ENCODE assay signal across 19 cellular contexts in the genomic region with DNA sequence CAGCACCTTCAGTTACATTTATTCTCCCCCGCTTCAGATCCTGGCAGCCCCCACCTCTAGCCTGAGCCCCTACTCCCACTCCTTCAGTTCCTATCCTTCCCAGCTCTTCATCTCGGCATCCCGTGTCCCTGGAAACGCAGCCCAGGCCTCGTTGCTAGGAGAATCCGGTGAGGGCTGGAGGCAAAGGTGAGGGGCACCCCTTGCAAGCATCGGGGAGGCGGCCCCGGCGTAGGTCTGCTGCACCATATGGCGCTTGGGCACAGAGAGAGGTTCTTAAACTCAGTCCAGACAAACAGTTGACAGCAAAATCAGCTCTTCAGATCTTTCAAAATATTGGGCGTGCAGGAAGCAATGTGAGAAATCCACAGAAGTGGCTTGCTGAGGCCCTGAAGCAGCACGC. TPM values are rescaled to one million over a fixed set of nuclear protein-coding genes. Genes with fewer than 3 reads are reported as not detected.
DNase-seq lines count a peak whose midpoint lies in the region; ATAC-seq and TF ChIP-seq lines count a peak whose summit lies in the region.
"Had no signal": no experiment of that assay in that cellular context is flagged by ENCODE, and none has a peak within 500 bp of the region (broad histone marks: within the 10 kb centered on the region; RNA-seq: fewer than 3 reads in every experiment).

No MANE protein-coding gene starts in this region.

- H4K91ac ChIP-seq in H9 (ENCODE audit: insufficient read length, low read depth, low read length) (no peak overlapping the region), neuronal stem cell (ENCODE audit: low read depth, low read length, poor library complexity) (no peak overlapping the region)

- H2AK5ac ChIP-seq in H9 (ENCODE audit: insufficient read length, low read length): no peak overlapping the region
- peak overlapping the region; percentile 77 for H2AK5ac ChIP-seq in neuronal stem cell (ENCODE audit: low read depth, low read length)

- H3K23ac ChIP-seq in H9 (ENCODE audit: insufficient read length, low read depth, low read length) (no peak overlapping the region), neuronal stem cell (ENCODE audit: low read depth, low read length, poor library complexity) (no peak overlapping the region)

- 0 out of 2 replicates have a peak overlapping the region, but pooled peaks have one; percentile 16 for H3K14ac ChIP-seq in H9 (ENCODE audit: insufficient read depth, low read length)
- no peak overlapping the region for H3K14ac ChIP-seq in neuronal stem cell (ENCODE audit: low read length)

- H3T11ph ChIP-seq in H9 (ENCODE audit: low read length): no peak overlapping the region

- no peaks in the 10 kb centered on the region; a peak in 1 of 22 replicates for H3K36me3 ChIP-seq in BLaER1 treated with 17β-estradiol and CSF1 and Interleukin-3, amounts not matched to agents 10 nM and 100 nM
- no peaks in the 10 kb centered on the region for H3K36me3 ChIP-seq in neuronal stem cell (replicated peaks in 1 of 2; ENCODE audit: control insufficient read depth in 2 of 2, insufficient read depth in 2 of 2, low read length in 2 of 2)
- H3K36me3 ChIP-seq: HAP-1 had no signal

- H3K27me3 Mint-ChIP-seq in H9 (ENCODE audit: low read depth): peaks cover 10% of the 10 kb centered on the region

- H3K27ac Mint-ChIP-seq in H9: peak overlapping the region in 1 of 3 experiments; percentile 15; a peak in 1 of 7 replicates

- H2BK120ac ChIP-seq in H9 (ENCODE audit: low read depth, low read length, poor library complexity, severe bottlenecking) (no peak overlapping the region), neuronal stem cell (ENCODE audit: low read depth, low read length) (no peak overlapping the region)

- H3K79me1 ChIP-seq in H9 (ENCODE audit: insufficient read depth, low read depth, low read length, poor library complexity, severe bottlenecking) (no peaks in the 10 kb centered on the region), neuronal stem cell (ENCODE audit: low read depth, low read length) (no peaks in the 10 kb centered on the region)

- no peak overlapping the region for H3K56ac ChIP-seq in H9 (ENCODE audit: insufficient read length, low read depth, low read length)

- no peak overlapping the region for H4K8ac ChIP-seq in H9 (replicated peaks; ENCODE audit: insufficient read length, low read depth, low read length)
- peak overlapping the region; percentile 84 for H4K8ac ChIP-seq in neuronal stem cell (ENCODE audit: low read depth, low read length)

- no peak overlapping the region for H3K9ac ChIP-seq in BLaER1 treated with 17β-estradiol and CSF1 and Interleukin-3, amounts not matched to agents 10 nM and 100 nM
- H3K9ac ChIP-seq in H9 (ENCODE audit: extremely low read depth, insufficient read length, low read length): no peak overlapping the region
- H3K9ac ChIP-seq in neuronal stem cell (ENCODE audit: low read depth, low read length, poor library complexity): no peak overlapping the region
- H3K9ac ChIP-seq: KMS-11 had no signal

- no peak overlapping the region for H3K4me3 ChIP-seq in BLaER1 treated with 17β-estradiol and CSF1 and Interleukin-3, amounts not matched to agents 10 nM and 100 nM
- no peak overlapping the region for H3K4me3 ChIP-seq in neuronal stem cell (ENCODE audit: low read length in 2 of 2)
- H3K4me3 ChIP-seq: HAP-1 had no signal

- H3K18ac ChIP-seq in H9 (ENCODE audit: insufficient read length, low read depth, low read length) (no peak overlapping the region), neuronal stem cell (ENCODE audit: low read length) (peak overlapping the region; percentile 71)

- H3K9me3 ChIP-seq in BLaER1 treated with 17β-estradiol and CSF1 and Interleukin-3, amounts not matched to agents 10 nM and 100 nM (replicated peaks in 1 of 11): peaks cover 21 to 36% (median 24%) of the 10 kb centered on the region in 11 experiments
- H3K9me3 ChIP-seq in H9 (ENCODE audit: control insufficient read depth, low read depth, low read length) (no peaks in the 10 kb centered on the region), neuronal stem cell (replicated peaks in 1 of 2; ENCODE audit: control insufficient read depth in 2 of 2, insufficient read depth in 1 of 2, low read depth in 1 of 2, low read length in 2 of 2) (peaks cover 0 to 3% of the 10 kb centered on the region in 2 donors)
- H3K9me3 ChIP-seq: HAP-1 had no signal

- H2BK20ac ChIP-seq in H9 (ENCODE audit: low read depth, low read length, poor library complexity, severe bottlenecking): no peak overlapping the region

- peaks cover 0 to 24% (median 9%) of the 10 kb centered on the region in 11 experiments; a peak in 18 of 22 replicates for H4K20me1 ChIP-seq in BLaER1 treated with 17β-estradiol and CSF1 and Interleukin-3, amounts not matched to agents 10 nM and 100 nM
- H4K20me1 ChIP-seq in H9 (ENCODE audit: control insufficient read depth, insufficient read depth, insufficient read length): no peaks in the 10 kb centered on the region

- H3K79me2 ChIP-seq in H9 (ENCODE audit: insufficient read depth, low read length): no peaks in the 10 kb centered on the region

- H3K27me3 ChIP-seq in BLaER1 treated with 17β-estradiol and CSF1 and Interleukin-3, amounts not matched to agents 10 nM and 100 nM: peaks cover 0 to 92% (median 15%) of the 10 kb centered on the region in 11 experiments; a peak in 14 of 22 replicates
- H3K27me3 ChIP-seq in H9 (ENCODE audit: insufficient read depth, low read length) (no peaks in the 10 kb centered on the region), neuronal stem cell (ENCODE audit: control insufficient read depth in 3 of 3, insufficient read depth in 3 of 3, low read depth in 1 of 3, low read length in 3 of 3) (no peaks in the 10 kb centered on the region)

- H3K23me2 ChIP-seq in H9 (ENCODE audit: insufficient read length, low read depth, low read length, poor library complexity, severe bottlenecking): no peaks in the 10 kb centered on the region

- TF ChIP-seq CTCF in H9 (conservative IDR thresholded peaks at IDR 0.05): no peak

- H3K4me1 Mint-ChIP-seq in H9: peaks cover 33 to 42% of the 10 kb centered on the region in 2 experiments

- H3K36me3 Mint-ChIP-seq in H9 (ENCODE audit: insufficient read depth in 1 of 3, low read depth in 3 of 3): no peaks in the 10 kb centered on the region

- DNase-seq in H9: no peak
- peak; percentile 44 for DNase-seq in cerebellar cortex (ENCODE audit: low spot score)
- DNase-seq in neuronal stem cell (ENCODE audit: low spot score): no peak
- DNase-seq in activated CD4-positive, alpha-beta T cell treated with anti-CD3 and anti-CD28 coated beads for 48 hours: no peak
- DNase-seq in NCI-H2029 treated with DMSO at 0.1 percent for 48 hours (lab: John Stamatoyannopoulos, UW): no peak
- DNase-seq: DND-41, MV-4-11, NCI-H1417 treated with DMSO at 0.1 percent for 48 hours, NCI-H187 treated with DMSO at 0.1 percent for 48 hours, NCI-H510A, SHP77 treated with DMSO at 0.1 percent for 48 hours had no signal

- H3K4me2 ChIP-seq in BLaER1 treated with 17β-estradiol and CSF1 and Interleukin-3, amounts not matched to agents 10 nM and 100 nM: peak overlapping the region; percentile 23 to 99 (median 97); a peak in 20 of 22 replicates
- no peak overlapping the region for H3K4me2 ChIP-seq in H9 (ENCODE audit: insufficient read depth, insufficient read length, low read length)
- no peak overlapping the region for H3K4me2 ChIP-seq in neuronal stem cell (ENCODE audit: insufficient read depth, low read length, poor library complexity, severe bottlenecking)
- H3K4me2 ChIP-seq: KMS-11 had no signal

- no peak overlapping the region for H3K27ac ChIP-seq in BLaER1 treated with 17β-estradiol and CSF1 and Interleukin-3, amounts not matched to agents 10 nM and 100 nM
- H3K27ac ChIP-seq in H9 (ENCODE audit: insufficient read length, low read depth, low read length) (no peak overlapping the region), neuronal stem cell (replicated peaks; ENCODE audit: low read length) (no peak overlapping the region)
- H3K27ac ChIP-seq: KMS-11 had no signal

- no peak overlapping the region for H4K5ac ChIP-seq in H9 (ENCODE audit: insufficient read length, low read depth, low read length)

- WGBS in H9 (ENCODE audit: extremely low coverage, insufficient read length, low lambda C conversion rate): no CpG with 5 or more reads among the region's 13 CpGs
- WGBS in neuronal stem cell (ENCODE audit: extremely low coverage in 2 of 2, insufficient read length in 2 of 2, insufficient replicate concordance in 1 of 2), 2 donors: no CpG with 5 or more reads among the region's 13 CpGs

- ATAC-seq in HG03025 (IDR thresholded peaks at IDR 0.05; ENCODE audit: low FRiP score, unreplicated experiment): no peak
- ATAC-seq: SK-N-SH treated with all-trans-retinoic acid at 6 μM for 48 hours had no signal

- no peak overlapping the region for H2AFZ ChIP-seq in H9 (ENCODE audit: low read length)
- H2AFZ ChIP-seq in neuronal stem cell (ENCODE audit: low read length): peak overlapping the region; percentile 60

- H2BK15ac ChIP-seq in H9 (ENCODE audit: low read depth, low read length) (no peak overlapping the region), neuronal stem cell (ENCODE audit: low read length) (peak overlapping the region; percentile 82)

- no peak overlapping the region for H3K4ac ChIP-seq in H9 (ENCODE audit: low read depth, low read length)
- no peak overlapping the region for H3K4ac ChIP-seq in neuronal stem cell (ENCODE audit: low read length)

- no peaks in the 10 kb centered on the region; a peak in 2 of 5 replicates for H3K9me3 Mint-ChIP-seq in H9

- no peak overlapping the region for H3K4me3 Mint-ChIP-seq in H9

- H2BK12ac ChIP-seq in H9 (ENCODE audit: insufficient read length, low read depth, low read length): no peak overlapping the region
- no peak overlapping the region for H2BK12ac ChIP-seq in neuronal stem cell (ENCODE audit: low read length)

- H2BK5ac ChIP-seq in H9 (ENCODE audit: insufficient read length, low read length): no peak overlapping the region
- no peak overlapping the region for H2BK5ac ChIP-seq in neuronal stem cell (ENCODE audit: low read length)

- peaks cover 23 to 48% (median 37%) of the 10 kb centered on the region in 10 experiments for H3K4me1 ChIP-seq in BLaER1 treated with 17β-estradiol and CSF1 and Interleukin-3, amounts not matched to agents 10 nM and 100 nM
- H3K4me1 ChIP-seq in H9 (ENCODE audit: insufficient read depth, low read length) (no peaks in the 10 kb centered on the region), neuronal stem cell (ENCODE audit: control insufficient read depth in 2 of 2, insufficient read depth in 1 of 2, low read depth in 1 of 2, low read length in 2 of 2) (peaks cover 19 to 20% of the 10 kb centered on the region in 2 donors)
- H3K4me1 ChIP-seq: HAP-1 had no signal

RNA-seq across cellular contexts. Expression of gene SLC38A8, which starts 15.0 kb away (rescaled TPM):
- total RNA-seq in H9 (2021): 0.35 TPM in 1 of 2 replicates, not detected in the other
- polyA plus RNA-seq in neuronal stem cell (2013, experiment 1 of 2): 0.32 TPM
- polyA plus RNA-seq in neuronal stem cell (2013, experiment 2 of 2): 0.18 TPM
- total RNA-seq: A673, HT-29, RPMI7951 had no signal

RNA-seq across cellular contexts. Expression of gene NECAB2, which starts 59.6 kb away (rescaled TPM):
- total RNA-seq in H9 (2021): 11.7 and 12.6 TPM in 2 replicates
- 23.1 TPM for polyA plus RNA-seq in neuronal stem cell (2013, experiment 1 of 2)
- 20.8 TPM for polyA plus RNA-seq in neuronal stem cell (2013, experiment 2 of 2)
- total RNA-seq: HT-29, RPMI7951 had no signal

Comparison
In these comparisons a context has a peak if more than half of its experiments do, and no peak if none do; other contexts are left out.
1. H3K4me2 ChIP-seq: peak in BLaER1 treated with 17β-estradiol and CSF1 and Interleukin-3, amounts not matched to agents 10 nM and 100 nM (11 of 11); none in H9 (single experiment) and neuronal stem cell (single experiment).